Comparison of ENCODE assay signal across 26 cellular contexts in genomic region chr17:27322026-27322425, GRCh38.
"Had no signal": no experiment of that assay in that cellular context is flagged by ENCODE, and none has a peak within 500 bp of the region (broad histone marks: within the 10 kb centered on the region; RNA-seq: fewer than 3 reads in every experiment).

No MANE protein-coding gene starts in this region.

- H3K36me3 Mint-ChIP-seq: activated naive CD4-positive, alpha-beta T cell treated with anti-CD3 and anti-CD28 coated beads, Interleukin-2, amount 50 U/mL, for 72 hours had no signal

- H3K27me3 ChIP-seq: esophagus squamous epithelium, gastrocnemius medialis, testis had no signal

- H3K4me1 Mint-ChIP-seq: activated CD4-positive, alpha-beta memory T cell treated with anti-CD3 and anti-CD28 coated beads, Interleukin-2, amount 10 ng/mL, durations not matched to agents 7 days and 5 days; activated CD8-positive, alpha-beta memory T cell treated with anti-CD3 and anti-CD28 coated beads, Interleukin-2, amount 10 ng/mL, durations not matched to agents 7 days and 5 days had no signal

- DNase-seq: activated CD4-positive, alpha-beta memory T cell treated with anti-CD3 and anti-CD28 coated beads, Interleukin-2, amount 10 ng/mL, durations not matched to agents 7 days and 5 days; activated CD4-positive, alpha-beta T cell treated with anti-CD3 and anti-CD28 coated beads, Interleukin-2, amount 10 ng/mL, durations not matched to agents 24 days and 14 days; activated CD8-positive, alpha-beta memory T cell treated with anti-CD3 and anti-CD28 coated beads, Interleukin-2, amount 10 ng/mL, durations not matched to agents 7 days and 5 days; aorta; caudate nucleus; effector memory CD4-positive, alpha-beta T cell; esophagus squamous epithelium; gastrocnemius medialis; hippocampal formation; mesenchymal stem cell; nucleus accumbens; posterior cingulate gyrus; stimulated activated CD4-positive, alpha-beta T cell treated with anti-CD3 and anti-CD28 coated beads, Interleukin-2, amount 100 ng/mL, for 48 hours; stimulated activated CD8-positive, alpha-beta memory T cell treated with anti-CD3 and anti-CD28 coated beads, Interleukin-4, amount 100 ng/mL, for 48 hours; stimulated activated naive CD4-positive, alpha-beta T cell; SW 1271; T-helper 2 cell; testis; trophoblast cell had no signal

- H3K9me3 ChIP-seq: esophagus squamous epithelium, gastrocnemius medialis, testis had no signal

- H3K4me3 Mint-ChIP-seq: activated CD4-positive, alpha-beta memory T cell treated with anti-CD3 and anti-CD28 coated beads, Interleukin-2, amount 10 ng/mL, durations not matched to agents 7 days and 5 days; activated CD4-positive, alpha-beta T cell treated with anti-CD3 and anti-CD28 coated beads, Interleukin-2, amount 10 ng/mL, durations not matched to agents 24 days and 14 days; activated CD8-positive, alpha-beta memory T cell treated with anti-CD3 and anti-CD28 coated beads, Interleukin-2, amount 10 ng/mL, durations not matched to agents 7 days and 5 days; activated T-helper 1 cell treated with anti-CD3 and anti-CD28 coated beads, Interleukin-12 subunit alpha, Interleukin-12 subunit beta, Interleukin-2, Interleukin-4 antibody, amounts not matched to agents 30 ng/mL and 10 ng/mL and 1 ng/mL, durations not matched to agents 14 hours and 24 hours and 36 hours; brain had no signal

- H3K27me3 Mint-ChIP-seq: activated CD4-positive, alpha-beta memory T cell treated with anti-CD3 and anti-CD28 coated beads, Interleukin-2, amount 10 ng/mL, durations not matched to agents 7 days and 5 days; activated CD8-positive, alpha-beta memory T cell treated with anti-CD3 and anti-CD28 coated beads, Interleukin-2, amount 10 ng/mL, durations not matched to agents 7 days and 5 days; brain had no signal

- H3K4me3 ChIP-seq: esophagus squamous epithelium, gastrocnemius medialis, smooth muscle cell, testis had no signal

- H3K9me3 Mint-ChIP-seq: activated CD4-positive, alpha-beta memory T cell treated with anti-CD3 and anti-CD28 coated beads, Interleukin-2, amount 10 ng/mL, durations not matched to agents 7 days and 5 days; activated CD4-positive, alpha-beta T cell treated with anti-CD3 and anti-CD28 coated beads, Interleukin-2, amount 10 ng/mL, durations not matched to agents 24 days and 14 days; activated naive CD4-positive, alpha-beta T cell treated with anti-CD3 and anti-CD28 coated beads, Interleukin-2, amount 50 U/mL, for 72 hours; activated T-helper 1 cell treated with anti-CD3 and anti-CD28 coated beads, Interleukin-12 subunit alpha, Interleukin-12 subunit beta, Interleukin-2, Interleukin-4 antibody, amounts not matched to agents 30 ng/mL and 10 ng/mL and 1 ng/mL, durations not matched to agents 14 hours and 24 hours and 36 hours; brain had no signal

- H3K27ac Mint-ChIP-seq: activated CD4-positive, alpha-beta memory T cell treated with anti-CD3 and anti-CD28 coated beads, Interleukin-2, amount 10 ng/mL, durations not matched to agents 7 days and 5 days; activated CD4-positive, alpha-beta T cell treated with anti-CD3 and anti-CD28 coated beads, Interleukin-2, amount 10 ng/mL, durations not matched to agents 24 days and 14 days; activated CD8-positive, alpha-beta memory T cell treated with anti-CD3 and anti-CD28 coated beads, Interleukin-2, amount 10 ng/mL, durations not matched to agents 7 days and 5 days; activated naive CD4-positive, alpha-beta T cell treated with anti-CD3 and anti-CD28 coated beads, Interleukin-2, amount 50 U/mL, for 72 hours; activated T-helper 1 cell treated with anti-CD3 and anti-CD28 coated beads, Interleukin-12 subunit alpha, Interleukin-12 subunit beta, Interleukin-2, Interleukin-4 antibody, amounts not matched to agents 30 ng/mL and 10 ng/mL and 1 ng/mL, durations not matched to agents 14 hours and 24 hours and 36 hours had no signal

- ATAC-seq: activated CD4-positive, CD25-positive, alpha-beta regulatory T cell treated with anti-CD3 and anti-CD28 coated beads, Interleukin-2, amount 50 U/mL, for 24 hours; activated CD8-positive, alpha-beta memory T cell treated with anti-CD3 and anti-CD28 coated beads, Interleukin-2, amount 10 ng/mL, durations not matched to agents 7 days and 5 days; activated naive CD4-positive, alpha-beta T cell treated with anti-CD3 and anti-CD28 coated beads, Interleukin-2, amount 50 U/mL, for 72 hours; gastrocnemius medialis; sciatic nerve had no signal

- FAIRE-seq: endothelial cell of umbilical vein had no signal

- H3K36me3 ChIP-seq: gastrocnemius medialis had no signal
